Comparison of ENCODE assay signal across 37 cellular contexts in genomic region chr1:160972939-160973338, GRCh38. TPM values are rescaled to one million over a fixed set of nuclear protein-coding genes. Genes with fewer than 3 reads are reported as not detected.
"Had no signal": no experiment of that assay in that cellular context is flagged by ENCODE, and none has a peak within 500 bp of the region (broad histone marks: within the 10 kb centered on the region; RNA-seq: fewer than 3 reads in every experiment).

No MANE protein-coding gene starts in this region.

- H3K27ac ChIP-seq: cardiac muscle cell, Peyer's patch, SJSA1 had no signal

- H3K9me3 ChIP-seq: MG63, Peyer's patch, SJSA1, SK-N-SH had no signal

- DNase-seq: activated CD4-positive, alpha-beta T cell treated with anti-CD3 and anti-CD28 coated beads, Interleukin-2, amount 10 ng/mL, durations not matched to agents 24 days and 14 days; activated CD4-positive, alpha-beta T cell treated with anti-CD3 and anti-CD28 coated beads, Interleukin-2, amount 50 U/mL, for 4 hours; activated CD4-positive, CD25-positive, alpha-beta regulatory T cell; activated CD8-positive, alpha-beta T cell treated with anti-CD3 and anti-CD28 coated beads for 36 hours; activated effector memory CD4-positive, alpha-beta T cell treated with anti-CD3 and anti-CD28 coated beads, Interleukin-2, amount 50 U/mL, for 16 hours; activated naive CD4-positive, alpha-beta T cell; activated naive CD4-positive, alpha-beta T cell treated with anti-CD3 and anti-CD28 coated beads, Interleukin-2, amount 50 U/mL, for 16 hours; activated naive CD8-positive, alpha-beta T cell treated with anti-CD3 and anti-CD28 coated beads for 36 hours; activated T-cell treated with anti-CD3 and anti-CD28 coated beads, Interleukin-2, amount 50 U/mL, for 1 hour; activated T-cell treated with anti-CD3 and anti-CD28 coated beads, Interleukin-2, amount 50 U/mL, for 72 hours; amniotic stem cell; aorta; Kasumi-1; KG1; MG63; NCI-H1092; NCI-H146; NCI-H187; NCI-H2081; NCI-H226; NCI-H446 treated with DMSO at 0.1 percent for 48 hours; NCI-H524; NCI-H748 treated with DMSO at 0.1 percent for 48 hours; NK-92 treated with Interleukin-12 subunit alpha and Interleukin-12 subunit beta, amount 100 ng/mL, for 24 hours; PC-3; Peyer's patch; RPMI8226; SHP77 treated with DMSO at 0.1 percent for 48 hours; SK-N-SH had no signal

- H3K36me3 ChIP-seq: cardiac muscle cell, MG63, Peyer's patch, SJSA1 had no signal

- H3K4me3 Mint-ChIP-seq: activated CD4-positive, alpha-beta T cell treated with anti-CD3 and anti-CD28 coated beads, Interleukin-2, amount 10 ng/mL, durations not matched to agents 24 days and 14 days; activated CD8-positive, alpha-beta T cell treated with anti-CD3 and anti-CD28 coated beads for 36 hours; activated naive CD8-positive, alpha-beta T cell treated with anti-CD3 and anti-CD28 coated beads for 36 hours; activated T-cell treated with anti-CD3 and anti-CD28 coated beads, Interleukin-2, amount 50 U/mL, for 72 hours; activated T-helper 17 cell treated with anti-CD3 and anti-CD28 coated beads, Interleukin-2, amount 50 U/mL, for 72 hours; central memory CD8-positive, alpha-beta T cell; T-helper 1 cell treated with Interleukin-12 subunit alpha and Interleukin-12 subunit beta and Interleukin-4 antibody, amounts not matched to agents 30 μg/mL and 1 μg/mL, for 36 hours; T-helper 2 cell treated with Interferon-gamma antibody and Interleukin-4, amounts not matched to agents 5 μg/mL and 100 μg/mL, for 36 hours had no signal

- H3K4me3 ChIP-seq: cardiac muscle cell, MG63, Peyer's patch, SJSA1 had no signal

- H3K27ac Mint-ChIP-seq: activated CD4-positive, alpha-beta T cell treated with anti-CD3 and anti-CD28 coated beads, Interleukin-2, amount 10 ng/mL, durations not matched to agents 24 days and 14 days; activated CD8-positive, alpha-beta T cell treated with anti-CD3 and anti-CD28 coated beads for 36 hours; activated naive CD8-positive, alpha-beta T cell treated with anti-CD3 and anti-CD28 coated beads for 36 hours; activated T-cell treated with anti-CD3 and anti-CD28 coated beads, Interleukin-2, amount 50 U/mL, for 72 hours; activated T-helper 17 cell treated with anti-CD3 and anti-CD28 coated beads, Interleukin-2, amount 50 U/mL, for 72 hours; T-helper 1 cell treated with Interleukin-12 subunit alpha and Interleukin-12 subunit beta and Interleukin-4 antibody, amounts not matched to agents 30 μg/mL and 1 μg/mL, for 36 hours; T-helper 2 cell treated with Interferon-gamma antibody and Interleukin-4, amounts not matched to agents 5 μg/mL and 100 μg/mL, for 36 hours had no signal

- ATAC-seq: activated CD8-positive, alpha-beta T cell treated with anti-CD3 and anti-CD28 coated beads for 36 hours; activated T-cell treated with anti-CD3 and anti-CD28 coated beads, Interleukin-2, amount 50 U/mL, for 72 hours; activated T-helper 17 cell treated with anti-CD3 and anti-CD28 coated beads, Interleukin-2, amount 50 U/mL, for 72 hours; PC-3 had no signal

- H3K27me3 ChIP-seq: cardiac muscle cell, MG63, Peyer's patch, SJSA1 had no signal

- H3K27me3 Mint-ChIP-seq: activated T-helper 17 cell treated with anti-CD3 and anti-CD28 coated beads, Interleukin-2, amount 50 U/mL, for 72 hours had no signal

- H3K4me1 Mint-ChIP-seq: central memory CD8-positive, alpha-beta T cell had no signal

- H3K4me1 ChIP-seq: Peyer's patch, SJSA1 had no signal

- H3K9me3 Mint-ChIP-seq: activated CD4-positive, alpha-beta T cell treated with anti-CD3 and anti-CD28 coated beads, Interleukin-2, amount 10 ng/mL, durations not matched to agents 24 days and 14 days; activated CD8-positive, alpha-beta T cell treated with anti-CD3 and anti-CD28 coated beads for 36 hours; activated naive CD8-positive, alpha-beta T cell treated with anti-CD3 and anti-CD28 coated beads for 36 hours; activated T-cell treated with anti-CD3 and anti-CD28 coated beads, Interleukin-2, amount 50 U/mL, for 72 hours; activated T-helper 17 cell treated with anti-CD3 and anti-CD28 coated beads, Interleukin-2, amount 50 U/mL, for 72 hours; central memory CD8-positive, alpha-beta T cell; T-helper 1 cell treated with Interleukin-12 subunit alpha and Interleukin-12 subunit beta and Interleukin-4 antibody, amounts not matched to agents 30 μg/mL and 1 μg/mL, for 36 hours; T-helper 2 cell treated with Interferon-gamma antibody and Interleukin-4, amounts not matched to agents 5 μg/mL and 100 μg/mL, for 36 hours had no signal

- H3K36me3 Mint-ChIP-seq: activated naive CD8-positive, alpha-beta T cell treated with anti-CD3 and anti-CD28 coated beads for 36 hours had no signal

RNA-seq across cellular contexts. Expression of gene ITLN2, which starts 18.3 kb away (rescaled TPM):
- total RNA-seq: activated CD4-positive, alpha-beta T cell treated with anti-CD3 and anti-CD28 coated beads, Interleukin-2, amount 10 ng/mL, durations not matched to agents 24 days and 14 days; activated CD8-positive, alpha-beta memory T cell treated with anti-CD3 and anti-CD28 coated beads for 36 hours; activated CD8-positive, alpha-beta T cell treated with anti-CD3 and anti-CD28 coated beads for 36 hours; activated naive CD8-positive, alpha-beta T cell treated with anti-CD3 and anti-CD28 coated beads for 36 hours; activated T-cell treated with anti-CD3 and anti-CD28 coated beads, Interleukin-2, amount 50 U/mL, for 72 hours; activated T-helper 17 cell treated with anti-CD3 and anti-CD28 coated beads, Interleukin-2, amount 50 U/mL, for 72 hours; aorta; cardiac muscle cell; chondrocyte; PC-3; SJSA1 had no signal
